Comparison of ENCODE assay signal across 8 cellular contexts in the genomic region with DNA sequence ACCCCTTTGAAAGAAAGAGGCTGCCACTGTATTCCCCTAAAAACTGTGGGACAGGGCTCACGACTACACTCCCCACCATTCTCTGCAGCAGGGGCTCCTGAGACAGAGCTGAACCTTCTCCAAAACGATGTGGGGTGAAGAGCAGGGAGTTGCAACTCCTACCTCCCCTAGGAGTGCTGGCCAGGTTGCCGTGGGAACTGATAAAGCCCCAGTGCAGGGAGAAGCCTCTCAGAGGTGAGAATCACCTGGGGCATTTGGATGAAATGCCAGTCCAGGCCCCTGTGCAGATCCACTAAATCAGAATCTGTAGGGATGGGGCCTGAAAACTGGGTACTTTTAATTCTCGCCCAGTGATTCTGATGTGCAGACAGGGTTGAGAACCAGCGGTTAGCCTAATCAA. TPM values are rescaled to one million over a fixed set of nuclear protein-coding genes. Genes with fewer than 3 reads are reported as not detected.
DNase-seq lines count a peak whose midpoint lies in the region; ATAC-seq, FAIRE-seq and TF ChIP-seq lines count a peak whose summit lies in the region.

No MANE protein-coding gene starts in this region.

- H3K9me3 ChIP-seq in ES-I3 (ENCODE audit: control insufficient read depth, insufficient read depth, low read length) = no peaks in the 10 kb centered on the region
- H3K9me3 ChIP-seq in NT2/D1 (ENCODE audit: insufficient read depth, low read length) = no peaks in the 10 kb centered on the region
- H3K9me3 ChIP-seq in endothelial cell of umbilical vein (replicated peaks; ENCODE audit: control insufficient read depth, insufficient read depth, low read length) = no peaks in the 10 kb centered on the region
- H3K9me3 ChIP-seq in neuron (ENCODE audit: low read length) = no peaks in the 10 kb centered on the region

- H3K4me2 ChIP-seq in endothelial cell of umbilical vein (ENCODE audit: insufficient read depth, low read length) = peak overlapping the region; percentile 91

- peak overlapping the region; percentile 92 for H3K27ac ChIP-seq in endothelial cell of umbilical vein (ENCODE audit: insufficient read depth, low read depth, low read length)

- TF ChIP-seq POLR2A in endothelial cell of umbilical vein (IDR thresholded peaks at IDR 0.05; ENCODE audit: low read depth, low read length) (no peak), erythroblast (IDR thresholded peaks at IDR 0.05; ENCODE audit: low read length) (no peak)

- H3K9ac ChIP-seq in ES-I3 (ENCODE audit: low read depth, low read length) (peak overlapping the region; percentile 79), NT2/D1 (ENCODE audit: insufficient read length, low read depth) (peak overlapping the region; percentile 76), endothelial cell of umbilical vein (replicated peaks; ENCODE audit: extremely low read depth, insufficient read depth, low read length) (peak overlapping the region; percentile 96)

- H2AFZ ChIP-seq in endothelial cell of umbilical vein (ENCODE audit: low read depth, low read length) (peak overlapping the region; percentile 96), neuron (ENCODE audit: low read depth, low read length) (no peak overlapping the region)

- no peaks in the 10 kb centered on the region for H3K9me1 ChIP-seq in endothelial cell of umbilical vein (replicated peaks; ENCODE audit: control insufficient read depth, extremely low read depth, insufficient read depth, low read length)

- H3K79me2 ChIP-seq in endothelial cell of umbilical vein (ENCODE audit: control insufficient read depth, insufficient read depth, low read length) = no peaks in the 10 kb centered on the region

- H3K4me3 ChIP-seq in NT2/D1 (ENCODE audit: insufficient read length, low read depth) (peak overlapping the region; percentile 53), endothelial cell of umbilical vein (replicated peaks in 1 of 3; ENCODE audit: insufficient read depth in 1 of 3, low read depth in 1 of 3, low read length in 3 of 3) (peak overlapping the region in 2 of 3 experiments; percentile 71 to 72), neuron (ENCODE audit: low read length) (peak overlapping the region; percentile 48)

- intact Hi-C loops in endothelial cell of umbilical vein (cut with micrococcal nuclease) = loop anchor here (1.0 to 10.0 kb wide), 7 partner anchors 38 to 656 kb away; a partner anchor contains a TSS

- H3K36me3 ChIP-seq in ES-I3 (ENCODE audit: insufficient read depth, low read length) = no peaks in the 10 kb centered on the region
- no peaks in the 10 kb centered on the region for H3K36me3 ChIP-seq in NT2/D1 (ENCODE audit: insufficient read depth, insufficient read length, low read length)
- no peaks in the 10 kb centered on the region for H3K36me3 ChIP-seq in endothelial cell of umbilical vein (ENCODE audit: control insufficient read depth in 2 of 2, extremely low read depth in 1 of 2, insufficient read depth in 2 of 2, low read length in 2 of 2)
- no peaks in the 10 kb centered on the region for H3K36me3 ChIP-seq in neuron (ENCODE audit: insufficient read depth, low read length)

- no peak for FAIRE-seq in endothelial cell of umbilical vein (lab: Jason Lieb, UNC)

- POLR2A ChIA-PET in endothelial cell of umbilical vein (lab: Charles Lee) = interaction anchor here (1.4 to 3.1 kb wide), 2 partner anchors 217 to 350 kb away, joined by 3 to 11 read pairs; a partner anchor contains a TSS

- DNase-seq in NT2/D1 (ENCODE audit: low read depth, low spot score) (no peak), endothelial cell of umbilical vein (ENCODE audit: low read depth, low spot score) (no peak), NCI-H1105 (lab: John Stamatoyannopoulos, UW) (no peak), erythroblast (lab: John Stamatoyannopoulos, UW) (no peak)
- no peak for DNase-seq in activated effector memory CD4-positive, alpha-beta T cell treated with anti-CD3 and anti-CD28 coated beads, Interleukin-2, amount 50 U/mL, for 16 hours

- no peak for ATAC-seq in GM18907 (IDR thresholded peaks at IDR 0.05; ENCODE audit: unreplicated experiment)

- dilution Hi-C loops in endothelial cell of umbilical vein (cut with MboI; ENCODE audit: extremely low pct_ligation_motif_present, low sequenced_read_pairs) = no loop called here

- TF ChIP-seq CTCF in endothelial cell of umbilical vein (IDR thresholded peaks at IDR 0.05; ENCODE audit: extremely low read depth in 1 of 2, insufficient read depth in 1 of 2, low read depth in 1 of 2, low read length in 2 of 2) = no peak

- H3K4me1 ChIP-seq in ES-I3 (ENCODE audit: insufficient read depth, low read length) = peaks cover 34% of the 10 kb centered on the region
- H3K4me1 ChIP-seq in NT2/D1 (ENCODE audit: insufficient read depth, insufficient read length) = no peaks in the 10 kb centered on the region
- H3K4me1 ChIP-seq in endothelial cell of umbilical vein (ENCODE audit: control insufficient read depth, extremely low read depth, insufficient read depth, low read length) = peaks cover 35% of the 10 kb centered on the region
- peaks cover 26% of the 10 kb centered on the region for H3K4me1 ChIP-seq in neuron (ENCODE audit: insufficient read depth, low read length)

- CTCF ChIA-PET in endothelial cell of umbilical vein (lab: Charles Lee) = interaction anchor here (0.6 to 1.3 kb wide), 3 partner anchors 325 to 678 kb away, joined by 3 read pairs; no protein-coding TSS in a partner anchor

- no peaks in the 10 kb centered on the region for H3K27me3 ChIP-seq in NT2/D1 (ENCODE audit: insufficient read depth, insufficient read length)
- no peaks in the 10 kb centered on the region for H3K27me3 ChIP-seq in endothelial cell of umbilical vein (ENCODE audit: control insufficient read depth in 2 of 2, insufficient read depth in 2 of 2, low read length in 2 of 2)
- H3K27me3 ChIP-seq in neuron (ENCODE audit: insufficient read depth, low read length) = no peaks in the 10 kb centered on the region

- H4K20me1 ChIP-seq in endothelial cell of umbilical vein (replicated peaks; ENCODE audit: control insufficient read depth, extremely low read depth, insufficient read depth, low read length) = no peaks in the 10 kb centered on the region

- TSS peak; percentile 66 for BruUV-seq in endothelial cell of umbilical vein (replicated peaks; lab: Mats Ljungman, UMichigan)

TF ChIP-seq in endothelial cell of umbilical vein, 7 proteins besides CTCF, POLR2A, EP300 and RAD21:
- TF ChIP-seq JUN (IDR thresholded peaks at IDR 0.05; ENCODE audit: borderline replicate concordance, insufficient read depth, insufficient read length, low read depth) (no peak), FOS (IDR thresholded peaks at IDR 0.05; ENCODE audit: borderline replicate concordance, insufficient read depth, low read length) (no peak)
TF ChIP-seq in endothelial cell of umbilical vein: peak in this region for 0.

RNA-seq across cellular contexts. Expression of a gene that starts 0.9 kb away (rescaled TPM):
- total RNA-seq in endothelial cell of umbilical vein = 6.4 and 8.9 TPM in 2 replicates
- 9.1 and 9.4 TPM in 2 replicates for polyA plus RNA-seq in endothelial cell of umbilical vein
- 4.9 and 7.3 TPM in 2 replicates for polyA plus RNA-seq in endothelial cell of umbilical vein (2011; cell fraction: cytosol; rRNA removed)
- 13.8 and 16.8 TPM in 2 replicates for polyA plus RNA-seq in endothelial cell of umbilical vein (2011; cell fraction: nucleus; rRNA removed)
- 8.3 and 13.3 TPM in 2 replicates for polyA plus RNA-seq in endothelial cell of umbilical vein (2012)
- 8.6 and 9.8 TPM in 2 replicates for polyA minus RNA-seq in endothelial cell of umbilical vein
- not detected for polyA minus RNA-seq in endothelial cell of umbilical vein (2011; cell fraction: cytosol; rRNA and poly(A)+ RNA removed)
- 7.7 and 9.3 TPM in 2 replicates for polyA minus RNA-seq in endothelial cell of umbilical vein (2011; cell fraction: nucleus; rRNA and poly(A)+ RNA removed)

RNA-seq across cellular contexts. Expression of a gene that starts 42.0 kb away (rescaled TPM):
- total RNA-seq in endothelial cell of umbilical vein = not detected in 2 replicates
- polyA plus RNA-seq in endothelial cell of umbilical vein = not detected in 2 replicates
- polyA plus RNA-seq in endothelial cell of umbilical vein (2011; cell fraction: cytosol; rRNA removed) = not detected in 2 replicates
- polyA plus RNA-seq in endothelial cell of umbilical vein (2011; cell fraction: nucleus; rRNA removed) = 0.03 TPM in 1 of 2 replicates, not detected in the other
- not detected in 2 replicates for polyA plus RNA-seq in endothelial cell of umbilical vein (2012)
- not detected in 2 replicates for polyA minus RNA-seq in endothelial cell of umbilical vein
- not detected for polyA minus RNA-seq in endothelial cell of umbilical vein (2011; cell fraction: cytosol; rRNA and poly(A)+ RNA removed)
- not detected in 2 replicates for polyA minus RNA-seq in endothelial cell of umbilical vein (2011; cell fraction: nucleus; rRNA and poly(A)+ RNA removed)

RNA-seq across cellular contexts. Expression of a gene that starts 58.8 kb away (rescaled TPM):
- total RNA-seq in endothelial cell of umbilical vein = not detected in 2 replicates
- polyA plus RNA-seq in endothelial cell of umbilical vein = not detected in 2 replicates
- polyA plus RNA-seq in endothelial cell of umbilical vein (2011; cell fraction: cytosol; rRNA removed) = not detected in 2 replicates
- not detected in 2 replicates for polyA plus RNA-seq in endothelial cell of umbilical vein (2011; cell fraction: nucleus; rRNA removed)
- not detected in 2 replicates for polyA plus RNA-seq in endothelial cell of umbilical vein (2012)
- polyA minus RNA-seq in endothelial cell of umbilical vein = not detected in 2 replicates
- not detected for polyA minus RNA-seq in endothelial cell of umbilical vein (2011; cell fraction: cytosol; rRNA and poly(A)+ RNA removed)
- polyA minus RNA-seq in endothelial cell of umbilical vein (2011; cell fraction: nucleus; rRNA and poly(A)+ RNA removed) = not detected in 2 replicates
